Comparison of ENCODE assay signal across 26 cellular contexts in genomic region chr3:47713655-47714054, GRCh38.
"Had no signal": no experiment of that assay in that cellular context is flagged by ENCODE, and none has a peak within 500 bp of the region (broad histone marks: within the 10 kb centered on the region; RNA-seq: fewer than 3 reads in every experiment).

No MANE protein-coding gene starts in this region.

- H3K27me3 Mint-ChIP-seq: naive thymus-derived CD8-positive, alpha-beta T cell; progenitor cell of endocrine pancreas; type B pancreatic cell had no signal

- ATAC-seq: left ventricle myocardium superior; lower lobe of right lung; naive thymus-derived CD8-positive, alpha-beta T cell; sciatic nerve had no signal

- FAIRE-seq: endothelial cell of umbilical vein, keratinocyte had no signal

- H3K36me3 ChIP-seq: ovary had no signal

- H3K4me3 ChIP-seq: coronary artery, esophagus muscularis mucosa, lower lobe of right lung, ovary, smooth muscle cell, testis, tibial artery had no signal

- DNase-seq: dermis blood vessel endothelial cell; effector memory CD4-positive, alpha-beta T cell; foreskin melanocyte; glutamatergic neuron; hypothalamus; left ventricle myocardium superior; lower lobe of right lung; naive thymus-derived CD8-positive, alpha-beta T cell; occipital lobe; ovary; stimulated activated CD4-positive, alpha-beta T cell treated with anti-CD3 and anti-CD28 coated beads, Interleukin-12 subunit alpha, Interleukin-12 subunit beta, amount 100 ng/mL, for 4 hours; stimulated activated CD4-positive, alpha-beta T cell treated with anti-CD3 and anti-CD28 coated beads, Interleukin-1b, Interleukin-23, amount 100 ng/mL, for 48 hours; stimulated activated CD4-positive, alpha-beta T cell treated with anti-CD3 and anti-CD28 coated beads, Interleukin-4, amount 100 ng/mL, for 1 hour; stimulated activated CD8-positive, alpha-beta memory T cell treated with anti-CD3 and anti-CD28 coated beads, Interleukin-4, amount 100 ng/mL, for 48 hours; stimulated activated naive CD4-positive, alpha-beta T cell; substantia nigra; testis; tibial artery had no signal

- H3K4me3 Mint-ChIP-seq: naive thymus-derived CD8-positive, alpha-beta T cell; type B pancreatic cell had no signal

- H3K4me1 ChIP-seq: lower lobe of right lung, testis had no signal

- H3K4me2 ChIP-seq: smooth muscle cell had no signal

- H3K27ac ChIP-seq: coronary artery, esophagus muscularis mucosa, lower lobe of right lung, ovary, testis, tibial artery had no signal

- H3K9me3 Mint-ChIP-seq: naive thymus-derived CD8-positive, alpha-beta T cell; type B pancreatic cell had no signal

- H3K27me3 ChIP-seq: esophagus muscularis mucosa, ovary, testis, tibial artery had no signal

- H3K9me3 ChIP-seq: esophagus muscularis mucosa, lower lobe of right lung, ovary, testis, tibial artery had no signal

- H3K27ac Mint-ChIP-seq: progenitor cell of endocrine pancreas, type B pancreatic cell had no signal
